ENCODE assay signal across 8 cellular contexts in genomic region chr2:9753665-9754531, GRCh38.
DNase-seq lines count a peak whose midpoint lies in the region; ATAC-seq lines count a peak whose summit lies in the region.

No MANE protein-coding gene starts in this region.

- 78 to 80% methylated on average over 26 to 36 of the region's 36 CpGs for WGBS in GM23248 (ENCODE audit: low coverage in 1 of 2, low lambda C conversion rate in 2 of 2, missing lambda C conversion rate in 2 of 2), 2 experiments
- 33 to 35% methylated on average over 35 to 36 of the region's 36 CpGs for WGBS in esophagus, 2 donors

- CTCF ChIA-PET in activated CD4-positive, alpha-beta memory T cell treated with anti-CD3 and anti-CD28 coated beads for 36 hours (lab: Charles Lee): interaction anchor here (0.8 to 3.3 kb wide), 8 partner anchors 15 to 124 kb away, joined by 3 to 28 read pairs (median 5); no protein-coding TSS in a partner anchor

- peak overlapping the region; percentile 59 for H2AFZ ChIP-seq in GM23248

- no peaks in the 10 kb centered on the region for H3K9me3 Mint-ChIP-seq in activated CD4-positive, alpha-beta memory T cell treated with anti-CD3 and anti-CD28 coated beads for 36 hours

- H3K4me2 ChIP-seq in GM23248 (ENCODE audit: unreplicated experiment): peak overlapping the region; percentile 39

- H3K27me3 ChIP-seq in GM23248 (replicated peaks; ENCODE audit: insufficient read depth) (no peaks in the 10 kb centered on the region), esophagus (ENCODE audit: control insufficient read depth in 1 of 2, insufficient read depth in 2 of 2, low read length in 2 of 2) (no peaks in the 10 kb centered on the region)

- no peak for ATAC-seq in GM19463 (IDR thresholded peaks at IDR 0.05; ENCODE audit: unreplicated experiment)

- H3K27ac ChIP-seq in GM23248 (peak overlapping the region; percentile 98), esophagus (ENCODE audit: low read depth in 2 of 2, low read length in 1 of 2) (peak overlapping the region; percentile 93 to 100)

- H3K36me3 ChIP-seq in GM23248 (ENCODE audit: low read depth) (no peaks in the 10 kb centered on the region), esophagus (ENCODE audit: control insufficient read depth in 2 of 2, insufficient read depth in 2 of 2, low read length in 1 of 2) (no peaks in the 10 kb centered on the region)

- no peaks in the 10 kb centered on the region for H3K36me3 Mint-ChIP-seq in activated CD4-positive, alpha-beta memory T cell treated with anti-CD3 and anti-CD28 coated beads for 36 hours

- peak overlapping the region; percentile 91 for H3K27ac Mint-ChIP-seq in activated CD4-positive, alpha-beta memory T cell treated with anti-CD3 and anti-CD28 coated beads for 36 hours

- H3K9me3 ChIP-seq in GM23248 (ENCODE audit: low read depth) (no peaks in the 10 kb centered on the region), esophagus (ENCODE audit: control insufficient read depth in 2 of 2, insufficient read depth in 1 of 2, low read depth in 1 of 2, low read length in 1 of 2) (no peaks in the 10 kb centered on the region)

- intact Hi-C loops in activated CD4-positive, alpha-beta memory T cell treated with anti-CD3 and anti-CD28 coated beads for 36 hours (cut with micrococcal nuclease): loop anchor here (1.0 to 10.0 kb wide), 8 partner anchors 9 to 329 kb away; partner anchors contain the start of genes CPSF3 and ITGB1BP1

- H3K4me1 Mint-ChIP-seq in activated CD4-positive, alpha-beta memory T cell treated with anti-CD3 and anti-CD28 coated beads for 36 hours (ENCODE audit: low read depth): peaks cover 67% of the 10 kb centered on the region

- no peak for DNase-seq in GM23248
- DNase-seq in activated CD4-positive, alpha-beta memory T cell treated with anti-CD3 and anti-CD28 coated beads for 36 hours: peak; percentile 89
- DNase-seq in stimulated activated CD8-positive, alpha-beta memory T cell treated with anti-CD3 and anti-CD28 coated beads, Interleukin-4, amount 100 ng/mL, for 24 hours (ENCODE audit: low read depth): peak; percentile 41
- no peak for DNase-seq in NCI-H1930 (lab: John Stamatoyannopoulos, UW)
- DNase-seq in DMS79 treated with DMSO at 0.1 percent for 48 hours (lab: John Stamatoyannopoulos, UW): no peak
- no peak for DNase-seq in iPS-NIHi7 (ENCODE audit: extremely low spot score)

- peaks cover 32% of the 10 kb centered on the region for H3K4me1 ChIP-seq in GM23248 (ENCODE audit: insufficient read depth)
- peaks cover 5 to 29% of the 10 kb centered on the region in 2 donors for H3K4me1 ChIP-seq in esophagus (ENCODE audit: control insufficient read depth in 2 of 2, insufficient read depth in 2 of 2, low read length in 1 of 2)

- H3K4me3 ChIP-seq in GM23248: no peak overlapping the region
- peak overlapping the region; percentile 11 to 51 for H3K4me3 ChIP-seq in esophagus (ENCODE audit: low read depth in 1 of 2, low read length in 2 of 2)

- H3K4me3 Mint-ChIP-seq in activated CD4-positive, alpha-beta memory T cell treated with anti-CD3 and anti-CD28 coated beads for 36 hours: peak overlapping the region; percentile 68

- no peaks in the 10 kb centered on the region for H3K79me2 ChIP-seq in GM23248 (ENCODE audit: insufficient read depth)

- peak overlapping the region; percentile 92 for H3K9ac ChIP-seq in GM23248

- H3K27me3 Mint-ChIP-seq in activated CD4-positive, alpha-beta memory T cell treated with anti-CD3 and anti-CD28 coated beads for 36 hours: no peaks in the 10 kb centered on the region

- no peaks in the 10 kb centered on the region for H4K20me1 ChIP-seq in GM23248 (ENCODE audit: insufficient read depth)

- peaks cover 3% of the 10 kb centered on the region; the same call in 1 of the 2 replicates for H3F3A ChIP-seq in GM23248 (ENCODE audit: insufficient read depth)

- no peaks in the 10 kb centered on the region for H3K9me2 ChIP-seq in GM23248 (ENCODE audit: insufficient read depth)

- in situ Hi-C loops in GM23248 (cut with MboI): no loop called here

- POLR2A ChIA-PET in activated CD4-positive, alpha-beta memory T cell treated with anti-CD3 and anti-CD28 coated beads for 36 hours (lab: Charles Lee): interaction anchor here (0.8 to 3.8 kb wide), 14 partner anchors 8 to 198 kb away, joined by 3 to 28 read pairs (median 12); partner anchors contain the start of genes ADAM17 and YWHAQ

Comparison
In these comparisons a context has a peak if more than half of its experiments do, and no peak if none do; other contexts are left out.
1. DNase-seq: peak in activated CD4-positive, alpha-beta memory T cell treated with anti-CD3 and anti-CD28 coated beads for 36 hours (single experiment) and stimulated activated CD8-positive, alpha-beta memory T cell treated with anti-CD3 and anti-CD28 coated beads, Interleukin-4, amount 100 ng/mL, for 24 hours (single experiment); none in GM23248 (single experiment), NCI-H1930 (0 of 2), DMS79 treated with DMSO at 0.1 percent for 48 hours (single experiment) and iPS-NIHi7 (single experiment).